ENCODE assay signal across 12 cellular contexts in genomic region chr19:46878613-46879375, GRCh38. TPM values are rescaled to one million over a fixed set of nuclear protein-coding genes. Genes with fewer than 3 reads are reported as not detected.
DNase-seq lines count a peak whose midpoint lies in the region; ATAC-seq and TF ChIP-seq lines count a peak whose summit lies in the region.
"Had no signal": no experiment of that assay in that cellular context is flagged by ENCODE, and none has a peak within 500 bp of the region (broad histone marks: within the 10 kb centered on the region; RNA-seq: fewer than 3 reads in every experiment).

No MANE protein-coding gene starts in this region.

- peaks cover 32% of the 10 kb centered on the region for H3K36me3 ChIP-seq in RWPE2 (ENCODE audit: low read depth)
- no peaks in the 10 kb centered on the region for H3K36me3 ChIP-seq in gastrocnemius medialis
- H3K36me3 ChIP-seq: BE2C had no signal

- intact Hi-C loops in gastrocnemius medialis (cut with DNase I; ENCODE audit: low total_unique reads): no loop called here

- H3K9me3 ChIP-seq in RWPE2 (ENCODE audit: severe bottlenecking) (no peaks in the 10 kb centered on the region), gastrocnemius medialis (no peaks in the 10 kb centered on the region)
- H3K9me3 ChIP-seq: BE2C, psoas muscle had no signal

- H3K4me1 Mint-ChIP-seq in activated naive CD8-positive, alpha-beta T cell treated with anti-CD3 and anti-CD28 coated beads, Interleukin-2, amount 50 U/mL, for 24 hours: peaks cover 10% of the 10 kb centered on the region
- H3K4me1 Mint-ChIP-seq in activated naive CD8-positive, alpha-beta T cell treated with anti-CD3 and anti-CD28 coated beads for 36 hours: peaks cover 4% of the 10 kb centered on the region
- peaks cover 16% of the 10 kb centered on the region for H3K4me1 Mint-ChIP-seq in stimulated activated effector memory CD8-positive, alpha-beta T cell treated with anti-CD3 and anti-CD28 coated beads, Interleukin-12 subunit alpha, Interleukin-12 subunit beta, amount 100 ng/mL, for 72 hours

- peaks cover 2% of the 10 kb centered on the region for H3K36me3 Mint-ChIP-seq in activated naive CD8-positive, alpha-beta T cell treated with anti-CD3 and anti-CD28 coated beads, Interleukin-2, amount 50 U/mL, for 24 hours (ENCODE audit: low read depth)
- no peaks in the 10 kb centered on the region for H3K36me3 Mint-ChIP-seq in activated naive CD8-positive, alpha-beta T cell treated with anti-CD3 and anti-CD28 coated beads for 36 hours
- peaks cover 21% of the 10 kb centered on the region for H3K36me3 Mint-ChIP-seq in stimulated activated effector memory CD8-positive, alpha-beta T cell treated with anti-CD3 and anti-CD28 coated beads, Interleukin-12 subunit alpha, Interleukin-12 subunit beta, amount 100 ng/mL, for 72 hours

- no peak for DNase-seq in activated naive CD8-positive, alpha-beta T cell treated with anti-CD3 and anti-CD28 coated beads, Interleukin-2, amount 50 U/mL, for 24 hours
- no peak for DNase-seq in activated naive CD8-positive, alpha-beta T cell treated with anti-CD3 and anti-CD28 coated beads for 36 hours
- DNase-seq in RWPE2 (ENCODE audit: low spot score) (no peak), fibroblast of villous mesenchyme (ENCODE audit: low read depth) (peak; percentile 78), gastrocnemius medialis (no peak), COLO829 (ENCODE audit: low spot score) (no peak)
- DNase-seq in stimulated activated effector memory CD8-positive, alpha-beta T cell treated with anti-CD3 and anti-CD28 coated beads, Interleukin-12 subunit alpha, Interleukin-12 subunit beta, amount 100 ng/mL, for 72 hours (ENCODE audit: low spot score in 2 of 2): no peak
- no peak for DNase-seq in stimulated activated CD8-positive, alpha-beta memory T cell treated with anti-CD3 and anti-CD28 coated beads, Interleukin-4, amount 100 ng/mL, for 48 hours
- DNase-seq: activated effector memory CD4-positive, alpha-beta T cell treated with anti-CD3 and anti-CD28 coated beads, Interleukin-2, amount 50 U/mL, for 16 hours; BE2C; T-helper 2 cell had no signal

- TF ChIP-seq CTCF in RWPE2 (IDR thresholded peaks at IDR 0.05; ENCODE audit: poor library complexity, severe bottlenecking) (no peak), fibroblast of villous mesenchyme (IDR thresholded peaks at IDR 0.05; ENCODE audit: insufficient read depth, low read depth, low read length) (no peak), gastrocnemius medialis (IDR thresholded peaks at IDR 0.05 in 4 of 5, conservative IDR thresholded peaks at IDR 0.05 in 1 of 5) (no peak)

- H3K4me3 Mint-ChIP-seq in activated naive CD8-positive, alpha-beta T cell treated with anti-CD3 and anti-CD28 coated beads, Interleukin-2, amount 50 U/mL, for 24 hours: no peak overlapping the region
- no peak overlapping the region for H3K4me3 Mint-ChIP-seq in activated naive CD8-positive, alpha-beta T cell treated with anti-CD3 and anti-CD28 coated beads for 36 hours
- H3K4me3 Mint-ChIP-seq in stimulated activated effector memory CD8-positive, alpha-beta T cell treated with anti-CD3 and anti-CD28 coated beads, Interleukin-12 subunit alpha, Interleukin-12 subunit beta, amount 100 ng/mL, for 72 hours: no peak overlapping the region

- no peaks in the 10 kb centered on the region for H3K9me3 Mint-ChIP-seq in activated naive CD8-positive, alpha-beta T cell treated with anti-CD3 and anti-CD28 coated beads, Interleukin-2, amount 50 U/mL, for 24 hours
- no peaks in the 10 kb centered on the region for H3K9me3 Mint-ChIP-seq in activated naive CD8-positive, alpha-beta T cell treated with anti-CD3 and anti-CD28 coated beads for 36 hours
- H3K9me3 Mint-ChIP-seq in stimulated activated effector memory CD8-positive, alpha-beta T cell treated with anti-CD3 and anti-CD28 coated beads, Interleukin-12 subunit alpha, Interleukin-12 subunit beta, amount 100 ng/mL, for 72 hours: no peaks in the 10 kb centered on the region

- ATAC-seq in activated naive CD8-positive, alpha-beta T cell treated with anti-CD3 and anti-CD28 coated beads, Interleukin-2, amount 50 U/mL, for 24 hours: peak; percentile 78
- ATAC-seq in RWPE2 (ENCODE audit: low read depth): peak; percentile 81
- ATAC-seq in stimulated activated effector memory CD8-positive, alpha-beta T cell treated with anti-CD3 and anti-CD28 coated beads, Interleukin-12 subunit alpha, Interleukin-12 subunit beta, amount 100 ng/mL, for 72 hours: peak; percentile 85
- ATAC-seq in gastrocnemius medialis: no peak

- TF ChIP-seq POLR2A in gastrocnemius medialis (IDR thresholded peaks at IDR 0.05): no peak

- H3K27ac ChIP-seq in RWPE2 (ENCODE audit: poor library complexity, severe bottlenecking) (peak overlapping the region; percentile 57), gastrocnemius medialis (no peak overlapping the region)
- H3K27ac ChIP-seq: psoas muscle had no signal

- H3K4me3 ChIP-seq in RWPE2 (ENCODE audit: severe bottlenecking): no peak overlapping the region
- H3K4me3 ChIP-seq in fibroblast of villous mesenchyme (ENCODE audit: low read depth, low read length): no peak overlapping the region
- no peak overlapping the region for H3K4me3 ChIP-seq in gastrocnemius medialis
- H3K4me3 ChIP-seq: psoas muscle had no signal

- H3K4me1 ChIP-seq in RWPE2 (ENCODE audit: insufficient read depth, poor library complexity, severe bottlenecking) (peaks cover 40% of the 10 kb centered on the region), gastrocnemius medialis (peaks cover 6 to 19% of the 10 kb centered on the region in 2 donors)
- H3K4me1 ChIP-seq: BE2C, psoas muscle had no signal

- in situ Hi-C loops in gastrocnemius medialis (cut with MboI; ENCODE audit: low sequenced_read_pairs in 4 of 4): no loop called here

- no peak overlapping the region for H3K27ac Mint-ChIP-seq in activated naive CD8-positive, alpha-beta T cell treated with anti-CD3 and anti-CD28 coated beads, Interleukin-2, amount 50 U/mL, for 24 hours
- no peak overlapping the region for H3K27ac Mint-ChIP-seq in activated naive CD8-positive, alpha-beta T cell treated with anti-CD3 and anti-CD28 coated beads for 36 hours
- H3K27ac Mint-ChIP-seq in stimulated activated effector memory CD8-positive, alpha-beta T cell treated with anti-CD3 and anti-CD28 coated beads, Interleukin-12 subunit alpha, Interleukin-12 subunit beta, amount 100 ng/mL, for 72 hours: no peak overlapping the region

- H3K27me3 ChIP-seq in RWPE2 (ENCODE audit: insufficient read depth, poor library complexity, severe bottlenecking) (no peaks in the 10 kb centered on the region), gastrocnemius medialis (no peaks in the 10 kb centered on the region)
- H3K27me3 ChIP-seq: BE2C had no signal

- no peaks in the 10 kb centered on the region for H3K27me3 Mint-ChIP-seq in activated naive CD8-positive, alpha-beta T cell treated with anti-CD3 and anti-CD28 coated beads, Interleukin-2, amount 50 U/mL, for 24 hours
- no peaks in the 10 kb centered on the region for H3K27me3 Mint-ChIP-seq in activated naive CD8-positive, alpha-beta T cell treated with anti-CD3 and anti-CD28 coated beads for 36 hours

RNA-seq across cellular contexts. Expression of gene ARHGAP35, which starts 18.0 kb away (rescaled TPM):
- total RNA-seq in activated naive CD8-positive, alpha-beta T cell treated with anti-CD3 and anti-CD28 coated beads for 36 hours: 10 to 100 TPM; 13.6 to 13.7 TPM
- total RNA-seq in fibroblast of villous mesenchyme (31.5 and 36.7 TPM in 2 replicates), gastrocnemius medialis (10 to 100 TPM; 16.1 to 43.6 (median 32.7) TPM)

RNA-seq across cellular contexts. Expression of gene AP2S1, which starts 28.1 kb away (rescaled TPM):
- 100 to 1,000 TPM; 112 to 114 TPM for total RNA-seq in activated naive CD8-positive, alpha-beta T cell treated with anti-CD3 and anti-CD28 coated beads for 36 hours
- total RNA-seq in fibroblast of villous mesenchyme (113 and 166 TPM in 2 replicates), gastrocnemius medialis (10 to 100 TPM; 42.7 to 94.1 (median 64.9) TPM)

Comparison
In these comparisons a context has a peak if more than half of its experiments do, and no peak if none do; other contexts are left out.
1. ATAC-seq: peak in activated naive CD8-positive, alpha-beta T cell treated with anti-CD3 and anti-CD28 coated beads, Interleukin-2, amount 50 U/mL, for 24 hours (single experiment), RWPE2 (single experiment) and stimulated activated effector memory CD8-positive, alpha-beta T cell treated with anti-CD3 and anti-CD28 coated beads, Interleukin-12 subunit alpha, Interleukin-12 subunit beta, amount 100 ng/mL, for 72 hours (single experiment); none in gastrocnemius medialis (0 of 2).